Comparison of ENCODE assay signal across 26 cellular contexts in the genomic region with DNA sequence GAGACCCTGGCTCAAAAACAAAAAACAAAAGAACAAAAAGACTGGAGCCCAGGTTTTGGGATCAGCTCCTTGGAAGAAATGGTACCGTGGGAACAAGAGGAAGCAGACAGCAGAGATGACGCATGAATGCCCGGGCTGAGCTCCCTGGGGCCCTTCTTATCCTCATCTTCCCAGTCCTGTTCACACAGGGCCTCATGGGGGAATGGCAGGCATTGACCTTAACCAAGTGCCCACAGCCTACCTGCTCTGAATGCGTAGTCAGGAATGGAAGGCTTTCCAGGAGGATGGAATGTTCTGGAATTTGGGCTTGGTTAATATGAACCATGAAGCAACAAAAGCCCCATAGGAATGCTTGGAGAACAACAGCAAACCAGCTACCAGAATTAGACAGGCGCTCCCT.
"Had no signal": no experiment of that assay in that cellular context is flagged by ENCODE, and none has a peak within 500 bp of the region (broad histone marks: within the 10 kb centered on the region; RNA-seq: fewer than 3 reads in every experiment).

No MANE protein-coding gene starts in this region.

- H3K4me3 ChIP-seq: adrenal gland, MG63, Peyer's patch, SJCRH30 had no signal

- H3K36me3 ChIP-seq: MG63, Peyer's patch, SJCRH30 had no signal

- DNase-seq: activated CD4-positive, alpha-beta memory T cell treated with anti-CD3 and anti-CD28 coated beads, Interleukin-2, amount 10 ng/mL, durations not matched to agents 7 days and 5 days; activated CD4-positive, alpha-beta T cell treated with anti-CD3 and anti-CD28 coated beads, Interleukin-2, amount 50 U/mL, for 1 hour; activated CD4-positive, CD25-positive, alpha-beta regulatory T cell; activated CD8-positive, alpha-beta memory T cell treated with anti-CD3 and anti-CD28 coated beads, Interleukin-2, amount 50 U/mL, for 4 hours; activated naive CD4-positive, alpha-beta T cell treated with anti-CD3 and anti-CD28 coated beads, Interleukin-2, amount 50 U/mL, for 16 hours; activated naive CD8-positive, alpha-beta T cell treated with anti-CD3 and anti-CD28 coated beads, Interleukin-2, amount 10 ng/mL, durations not matched to agents 7 days and 5 days; activated T-cell treated with anti-CD3 and anti-CD28 coated beads, Interleukin-2, amount 50 U/mL, for 72 hours; anterior cingulate cortex; central memory CD4-positive, alpha-beta T cell; MG63; NCI-H1105; NCI-H1436; NCI-H1694 treated with DMSO at 0.1 percent for 48 hours; NCI-H2029 treated with DMSO at 0.1 percent for 48 hours; NCI-H345; NCI-H510A treated with DMSO at 0.1 percent for 48 hours; NCI-H69; Peyer's patch; Right ventricle myocardium superior; SJCRH30; SK-N-SH; T-helper 1 cell had no signal

- H3K9ac ChIP-seq: SK-N-SH had no signal

- H3K9me3 Mint-ChIP-seq: activated CD4-positive, alpha-beta memory T cell treated with anti-CD3 and anti-CD28 coated beads, Interleukin-2, amount 10 ng/mL, durations not matched to agents 7 days and 5 days; activated naive CD8-positive, alpha-beta T cell treated with anti-CD3 and anti-CD28 coated beads, Interleukin-2, amount 10 ng/mL, durations not matched to agents 7 days and 5 days; activated T-cell treated with anti-CD3 and anti-CD28 coated beads, Interleukin-2, amount 50 U/mL, for 72 hours; activated T-helper 2 cell treated with anti-CD3 and anti-CD28 coated beads, Interferon-gamma antibody, Interleukin-2, Interleukin-4, amounts not matched to agents 10 μg/mL and 5 μg/mL and 100 μg/mL, durations not matched to agents 14 hours and 24 hours and 36 hours had no signal

- H3K4me2 ChIP-seq: SK-N-SH had no signal

- H3K4me1 ChIP-seq: adrenal gland, Peyer's patch had no signal

- H3K27ac ChIP-seq: adrenal gland, Peyer's patch, RWPE1, SJCRH30, VCaP had no signal

- H3K4me3 Mint-ChIP-seq: activated CD4-positive, alpha-beta memory T cell treated with anti-CD3 and anti-CD28 coated beads, Interleukin-2, amount 10 ng/mL, durations not matched to agents 7 days and 5 days; activated naive CD8-positive, alpha-beta T cell treated with anti-CD3 and anti-CD28 coated beads, Interleukin-2, amount 10 ng/mL, durations not matched to agents 7 days and 5 days; activated T-cell treated with anti-CD3 and anti-CD28 coated beads, Interleukin-2, amount 50 U/mL, for 72 hours had no signal

- ATAC-seq: activated T-cell treated with anti-CD3 and anti-CD28 coated beads, Interleukin-2, amount 50 U/mL, for 72 hours had no signal

- H3K36me3 Mint-ChIP-seq: activated naive CD8-positive, alpha-beta T cell treated with anti-CD3 and anti-CD28 coated beads, Interleukin-2, amount 10 ng/mL, durations not matched to agents 7 days and 5 days had no signal

- H3K9me3 ChIP-seq: adrenal gland, MG63, Peyer's patch, SJCRH30, SK-N-SH had no signal

- H3K27me3 ChIP-seq: adrenal gland, MG63, Peyer's patch, SJCRH30 had no signal

- H3K27ac Mint-ChIP-seq: activated CD4-positive, alpha-beta memory T cell treated with anti-CD3 and anti-CD28 coated beads, Interleukin-2, amount 10 ng/mL, durations not matched to agents 7 days and 5 days; activated naive CD8-positive, alpha-beta T cell treated with anti-CD3 and anti-CD28 coated beads, Interleukin-2, amount 10 ng/mL, durations not matched to agents 7 days and 5 days; activated T-cell treated with anti-CD3 and anti-CD28 coated beads, Interleukin-2, amount 50 U/mL, for 72 hours; activated T-helper 2 cell treated with anti-CD3 and anti-CD28 coated beads, Interferon-gamma antibody, Interleukin-2, Interleukin-4, amounts not matched to agents 10 μg/mL and 5 μg/mL and 100 μg/mL, durations not matched to agents 14 hours and 24 hours and 36 hours had no signal
